Comparison of ENCODE assay signal across 9 cellular contexts in genomic region chr21:32520885-32521735, GRCh38.
A peak's percentile ranks its signal among the peaks of the same experiment; 100 is the strongest.
DNase-seq lines count a peak whose midpoint lies in the region; ATAC-seq and TF ChIP-seq lines count a peak whose summit lies in the region.
"Had no signal": no experiment of that assay in that cellular context is flagged by ENCODE, and none has a peak within 500 bp of the region (broad histone marks: within the 10 kb centered on the region; RNA-seq: fewer than 3 reads in every experiment).

No MANE protein-coding gene starts in this region.

- H3K4me3 Mint-ChIP-seq in neural crest cell = no peak overlapping the region
- H3K4me3 Mint-ChIP-seq in stimulated activated naive B cell treated with anti-CD40 and anti-IgM and Interleukin-4, amounts not matched to agents 10 μg/mL and 1 μg/mL and 100 μg/mL, for 72 hours = no peak overlapping the region
- H3K4me3 Mint-ChIP-seq: activated naive CD8-positive, alpha-beta T cell treated with anti-CD3 and anti-CD28 coated beads, Interleukin-2, amount 10 ng/mL, durations not matched to agents 7 days and 5 days had no signal

- intact Hi-C loops in PC-9 (cut with micrococcal nuclease; ENCODE audit: unreplicated experiment) = loop anchor here (5.0 kb wide), 1 partner anchor 109 kb away; the partner anchor contains the start of gene EVA1C

- DNase-seq in DMS79 treated with DMSO at 0.1 percent for 48 hours (lab: John Stamatoyannopoulos, UW) (peak; percentile 44), PC-9 (peak; percentile 70 to 76), epidermal melanocyte (ENCODE audit: insufficient read length, low spot score) (peak; percentile 56), neural crest cell (ENCODE audit: low read depth, low spot score) (no peak)
- no peak for DNase-seq in stimulated activated naive B cell treated with anti-CD40 and anti-IgM and Interleukin-4, amounts not matched to agents 10 μg/mL and 1 μg/mL and 100 μg/mL, for 72 hours
- DNase-seq: activated naive CD8-positive, alpha-beta T cell treated with anti-CD3 and anti-CD28 coated beads, Interleukin-2, amount 10 ng/mL, durations not matched to agents 7 days and 5 days had no signal

- TF ChIP-seq CTCF in PC-9 (conservative IDR thresholded peaks at IDR 0.05) (no peak), neural crest cell (conservative IDR thresholded peaks at IDR 0.05) (no peak)

- H3K4me2 ChIP-seq in PC-9 = peak overlapping the region; percentile 42

- CTCF ChIA-PET in PC-9 (lab: Charles Lee) = no interaction called here

- no peaks in the 10 kb centered on the region for H3K27me3 Mint-ChIP-seq in neural crest cell (ENCODE audit: low read depth)
- H3K27me3 Mint-ChIP-seq in stimulated activated naive B cell treated with anti-CD40 and anti-IgM and Interleukin-4, amounts not matched to agents 10 μg/mL and 1 μg/mL and 100 μg/mL, for 72 hours = peaks cover 5 to 6% of the 10 kb centered on the region in 2 donors
- H3K27me3 Mint-ChIP-seq: activated naive CD8-positive, alpha-beta T cell treated with anti-CD3 and anti-CD28 coated beads, Interleukin-2, amount 10 ng/mL, durations not matched to agents 7 days and 5 days had no signal

- H4K20me1 ChIP-seq in PC-9 (ENCODE audit: insufficient read depth) = no peaks in the 10 kb centered on the region

- no TSS peak for BruUV-seq in PC-9 (replicated peaks; lab: Mats Ljungman, UMichigan)

- peak overlapping the region; percentile 0 for H3K27ac Mint-ChIP-seq in neural crest cell (ENCODE audit: unreplicated experiment)
- no peak overlapping the region for H3K27ac Mint-ChIP-seq in stimulated activated naive B cell treated with anti-CD40 and anti-IgM and Interleukin-4, amounts not matched to agents 10 μg/mL and 1 μg/mL and 100 μg/mL, for 72 hours
- H3K27ac Mint-ChIP-seq: activated naive CD8-positive, alpha-beta T cell treated with anti-CD3 and anti-CD28 coated beads, Interleukin-2, amount 10 ng/mL, durations not matched to agents 7 days and 5 days had no signal

- H3K9me3 Mint-ChIP-seq in neural crest cell = no peaks in the 10 kb centered on the region
- H3K9me3 Mint-ChIP-seq in stimulated activated naive B cell treated with anti-CD40 and anti-IgM and Interleukin-4, amounts not matched to agents 10 μg/mL and 1 μg/mL and 100 μg/mL, for 72 hours = peaks cover 0 to 5% of the 10 kb centered on the region in 2 donors
- H3K9me3 Mint-ChIP-seq: activated naive CD8-positive, alpha-beta T cell treated with anti-CD3 and anti-CD28 coated beads, Interleukin-2, amount 10 ng/mL, durations not matched to agents 7 days and 5 days had no signal

- no peaks in the 10 kb centered on the region for H3K36me3 Mint-ChIP-seq in neural crest cell (ENCODE audit: low read depth)
- no peaks in the 10 kb centered on the region for H3K36me3 Mint-ChIP-seq in stimulated activated naive B cell treated with anti-CD40 and anti-IgM and Interleukin-4, amounts not matched to agents 10 μg/mL and 1 μg/mL and 100 μg/mL, for 72 hours
- H3K36me3 Mint-ChIP-seq: activated naive CD8-positive, alpha-beta T cell treated with anti-CD3 and anti-CD28 coated beads, Interleukin-2, amount 10 ng/mL, durations not matched to agents 7 days and 5 days had no signal

- H2AFZ ChIP-seq in PC-9 = no peak overlapping the region

- no peaks in the 10 kb centered on the region for H3K36me3 ChIP-seq in PC-9 (ENCODE audit: low read depth)

- no peaks in the 10 kb centered on the region for H3K9me2 ChIP-seq in PC-9 (ENCODE audit: insufficient read depth)

- ATAC-seq in GM21526 (IDR thresholded peaks at IDR 0.05; ENCODE audit: low FRiP score, unreplicated experiment) (no peak), HG02798 (IDR thresholded peaks at IDR 0.05; ENCODE audit: poor library complexity, unreplicated experiment) (no peak), HG02571 (IDR thresholded peaks at IDR 0.05; ENCODE audit: unreplicated experiment) (no peak)
- no peak for ATAC-seq in stimulated activated naive B cell treated with anti-CD40 and anti-IgM and Interleukin-4, amounts not matched to agents 10 μg/mL and 1 μg/mL and 100 μg/mL, for 72 hours (replicated peaks)

- H3K27me3 ChIP-seq in PC-9 (ENCODE audit: insufficient read depth, low read depth) = no peaks in the 10 kb centered on the region

- no peaks in the 10 kb centered on the region for H3F3A ChIP-seq in PC-9 (ENCODE audit: insufficient read depth, low read depth)

- no peak overlapping the region for H3K4me3 ChIP-seq in PC-9

- peaks cover 5% of the 10 kb centered on the region for H3K4me1 Mint-ChIP-seq in neural crest cell
- no peaks in the 10 kb centered on the region for H3K4me1 Mint-ChIP-seq in stimulated activated naive B cell treated with anti-CD40 and anti-IgM and Interleukin-4, amounts not matched to agents 10 μg/mL and 1 μg/mL and 100 μg/mL, for 72 hours
- H3K4me1 Mint-ChIP-seq: activated naive CD8-positive, alpha-beta T cell treated with anti-CD3 and anti-CD28 coated beads, Interleukin-2, amount 10 ng/mL, durations not matched to agents 7 days and 5 days had no signal

- H3K9me3 ChIP-seq in PC-9 (ENCODE audit: insufficient read depth, low read depth) = no peaks in the 10 kb centered on the region

- H3K79me2 ChIP-seq in PC-9 (ENCODE audit: low read depth) = no peaks in the 10 kb centered on the region

- no peaks in the 10 kb centered on the region for H3K4me1 ChIP-seq in PC-9 (replicated peaks; ENCODE audit: insufficient read depth)

- POLR2A ChIA-PET in PC-9 (lab: Charles Lee; ENCODE audit: unreplicated experiment) = no interaction called here

- H3K27ac ChIP-seq in PC-9 = no peak overlapping the region

Comparison
In these comparisons a context has a peak if more than half of its experiments do, and no peak if none do; other contexts are left out.
1. DNase-seq: peak in DMS79 treated with DMSO at 0.1 percent for 48 hours (single experiment), PC-9 (2 of 2) and epidermal melanocyte (single experiment); none in neural crest cell (single experiment) and stimulated activated naive B cell treated with anti-CD40 and anti-IgM and Interleukin-4, amounts not matched to agents 10 μg/mL and 1 μg/mL and 100 μg/mL, for 72 hours (single experiment).